In genomic region chr11:117217685-117218084, GRCh38 we compare ENCODE assay signal across 13 cellular contexts. TPM values are rescaled to one million over a fixed set of nuclear protein-coding genes. Genes with fewer than 3 reads are reported as not detected.
DNase-seq lines count a peak whose midpoint lies in the region; ATAC-seq and TF ChIP-seq lines count a peak whose summit lies in the region.
"Had no signal": no experiment of that assay in that cellular context is flagged by ENCODE, and none has a peak within 500 bp of the region (broad histone marks: within the 10 kb centered on the region; RNA-seq: fewer than 3 reads in every experiment).

No MANE protein-coding gene starts in this region.

- TF ChIP-seq CTCF in Panc1 (IDR thresholded peaks at IDR 0.05), result no peak
- TF ChIP-seq CTCF in chondrocyte (IDR thresholded peaks at IDR 0.05), result no peak
- TF ChIP-seq CTCF in mesothelial cell of epicardium (IDR thresholded peaks at IDR 0.05; ENCODE audit: unreplicated experiment), result no peak

- no peaks in the 10 kb centered on the region for H3K4me1 ChIP-seq in Panc1 (ENCODE audit: control insufficient read depth, insufficient read depth, low read length)

- no peak overlapping the region for H3K27ac ChIP-seq in Panc1 (ENCODE audit: low read length)
- H3K27ac ChIP-seq: KMS-11 had no signal

- no peak overlapping the region for H3K4me3 ChIP-seq in Panc1 (ENCODE audit: low read depth in 2 of 2, low read length in 2 of 2)

- no peaks in the 10 kb centered on the region for H3K9me3 ChIP-seq in Panc1 (ENCODE audit: control insufficient read depth, insufficient read depth, low read depth, low read length)

- peak; percentile 33; the same call in 1 of the 2 replicates for ATAC-seq in Panc1
- no peak for ATAC-seq in stimulated activated naive CD8-positive, alpha-beta T cell treated with anti-CD3 and anti-CD28 coated beads, Interleukin-15, amount 100 ng/mL, for 72 hours

- intact Hi-C loops in Panc1 (cut with micrococcal nuclease; ENCODE audit: unreplicated experiment), result no loop called here
- intact Hi-C loops in activated T-helper 2 cell treated with anti-CD3 and anti-CD28 coated beads, Interferon-gamma antibody, Interleukin-2, Interleukin-4, amounts not matched to agents 10 μg/mL and 5 μg/mL and 100 μg/mL, durations not matched to agents 14 hours and 24 hours and 36 hours (cut with micrococcal nuclease), result no loop called here

- 0 out of 2 replicates have a peak, but pooled peaks cover 2% of the 10 kb centered on the region for H3K36me3 ChIP-seq in Panc1 (ENCODE audit: control insufficient read depth, insufficient read depth, low read length)

- H3K4me1 Mint-ChIP-seq in chondrocyte (ENCODE audit: low read depth) (peaks cover 58% of the 10 kb centered on the region), mesothelial cell of epicardium (peaks cover 16% of the 10 kb centered on the region)
- no peaks in the 10 kb centered on the region for H3K4me1 Mint-ChIP-seq in stimulated activated naive CD8-positive, alpha-beta T cell treated with anti-CD3 and anti-CD28 coated beads, Interleukin-15, amount 100 ng/mL, for 72 hours
- no peaks in the 10 kb centered on the region for H3K4me1 Mint-ChIP-seq in activated T-helper 2 cell treated with anti-CD3 and anti-CD28 coated beads, Interferon-gamma antibody, Interleukin-2, Interleukin-4, amounts not matched to agents 10 μg/mL and 5 μg/mL and 100 μg/mL, durations not matched to agents 14 hours and 24 hours and 36 hours (ENCODE audit: low read depth)

- H3K4me3 Mint-ChIP-seq in chondrocyte (ENCODE audit: unreplicated experiment) (peak overlapping the region; percentile 41), mesothelial cell of epicardium (no peak overlapping the region)
- H3K4me3 Mint-ChIP-seq in stimulated activated naive CD8-positive, alpha-beta T cell treated with anti-CD3 and anti-CD28 coated beads, Interleukin-15, amount 100 ng/mL, for 72 hours, result no peak overlapping the region
- H3K4me3 Mint-ChIP-seq in activated T-helper 2 cell treated with anti-CD3 and anti-CD28 coated beads, Interferon-gamma antibody, Interleukin-2, Interleukin-4, amounts not matched to agents 10 μg/mL and 5 μg/mL and 100 μg/mL, durations not matched to agents 14 hours and 24 hours and 36 hours (ENCODE audit: low read depth), result no peak overlapping the region
- H3K4me3 Mint-ChIP-seq: CD8-positive, alpha-beta memory T cell had no signal

- H3K27me3 Mint-ChIP-seq in chondrocyte (ENCODE audit: low read depth) (no peaks in the 10 kb centered on the region), mesothelial cell of epicardium (ENCODE audit: low read depth) (no peaks in the 10 kb centered on the region)
- H3K27me3 Mint-ChIP-seq in stimulated activated naive CD8-positive, alpha-beta T cell treated with anti-CD3 and anti-CD28 coated beads, Interleukin-15, amount 100 ng/mL, for 72 hours, result no peaks in the 10 kb centered on the region
- H3K27me3 Mint-ChIP-seq in activated T-helper 2 cell treated with anti-CD3 and anti-CD28 coated beads, Interferon-gamma antibody, Interleukin-2, Interleukin-4, amounts not matched to agents 10 μg/mL and 5 μg/mL and 100 μg/mL, durations not matched to agents 14 hours and 24 hours and 36 hours (ENCODE audit: low read depth), result no peaks in the 10 kb centered on the region

- H3K27me3 ChIP-seq in Panc1 (ENCODE audit: control insufficient read depth, insufficient read depth, low read length), result no peaks in the 10 kb centered on the region

- H3K27ac Mint-ChIP-seq in chondrocyte (ENCODE audit: unreplicated experiment), result peak overlapping the region; percentile 95
- H3K27ac Mint-ChIP-seq in mesothelial cell of epicardium, result peak overlapping the region; percentile 84
- H3K27ac Mint-ChIP-seq in stimulated activated naive CD8-positive, alpha-beta T cell treated with anti-CD3 and anti-CD28 coated beads, Interleukin-15, amount 100 ng/mL, for 72 hours, result peak overlapping the region; percentile 30
- no peak overlapping the region for H3K27ac Mint-ChIP-seq in activated T-helper 2 cell treated with anti-CD3 and anti-CD28 coated beads, Interferon-gamma antibody, Interleukin-2, Interleukin-4, amounts not matched to agents 10 μg/mL and 5 μg/mL and 100 μg/mL, durations not matched to agents 14 hours and 24 hours and 36 hours

- TSS peak; percentile 41 for BruUV-seq in Panc1 (replicated peaks; lab: Mats Ljungman, UMichigan)

- CTCF ChIA-PET in Panc1 (lab: Charles Lee), result no interaction called here

- in situ Hi-C loops in Panc1 (cut with HindIII; ENCODE audit: low pct_unique_long_range_greater_than_20kb, low sequenced_read_pairs), result no loop called here

- no peaks in the 10 kb centered on the region for H3K9me3 Mint-ChIP-seq in chondrocyte (ENCODE audit: low read depth)
- no peaks in the 10 kb centered on the region for H3K9me3 Mint-ChIP-seq in mesothelial cell of epicardium
- no peaks in the 10 kb centered on the region for H3K9me3 Mint-ChIP-seq in stimulated activated naive CD8-positive, alpha-beta T cell treated with anti-CD3 and anti-CD28 coated beads, Interleukin-15, amount 100 ng/mL, for 72 hours
- H3K9me3 Mint-ChIP-seq in activated T-helper 2 cell treated with anti-CD3 and anti-CD28 coated beads, Interferon-gamma antibody, Interleukin-2, Interleukin-4, amounts not matched to agents 10 μg/mL and 5 μg/mL and 100 μg/mL, durations not matched to agents 14 hours and 24 hours and 36 hours, result no peaks in the 10 kb centered on the region
- H3K9me3 Mint-ChIP-seq: CD8-positive, alpha-beta memory T cell had no signal

- POLR2A ChIA-PET in Panc1 (lab: Charles Lee), result no interaction called here

- H3K36me3 Mint-ChIP-seq in chondrocyte (ENCODE audit: low read depth) (peaks cover 28% of the 10 kb centered on the region), mesothelial cell of epicardium (peaks cover 27% of the 10 kb centered on the region)
- peaks cover 78% of the 10 kb centered on the region for H3K36me3 Mint-ChIP-seq in activated T-helper 2 cell treated with anti-CD3 and anti-CD28 coated beads, Interferon-gamma antibody, Interleukin-2, Interleukin-4, amounts not matched to agents 10 μg/mL and 5 μg/mL and 100 μg/mL, durations not matched to agents 14 hours and 24 hours and 36 hours (ENCODE audit: low read depth)

- DNase-seq in Panc1 (ENCODE audit: low read depth, low spot score) (no peak), chondrocyte (ENCODE audit: low spot score) (peak; percentile 38), mesothelial cell of epicardium (ENCODE audit: low spot score in 2 of 2, unreplicated experiment in 2 of 2) (no peak), NCI-H1694 (lab: John Stamatoyannopoulos, UW) (no peak), NCI-H524 treated with DMSO at 0.1 percent for 48 hours (lab: John Stamatoyannopoulos, UW) (no peak)
- DNase-seq in stimulated activated naive CD8-positive, alpha-beta T cell treated with anti-CD3 and anti-CD28 coated beads, Interleukin-15, amount 100 ng/mL, for 72 hours, result no peak
- no peak for DNase-seq in activated T-helper 2 cell treated with anti-CD3 and anti-CD28 coated beads, Interferon-gamma antibody, Interleukin-2, Interleukin-4, amounts not matched to agents 10 μg/mL and 5 μg/mL and 100 μg/mL, durations not matched to agents 14 hours and 24 hours and 36 hours (ENCODE audit: low spot score)
- DNase-seq: activated CD4-positive, alpha-beta T cell treated with anti-CD3 and anti-CD28 coated beads, Interleukin-2, amount 50 U/mL, for 1 hour; activated naive CD4-positive, alpha-beta T cell treated with anti-CD3 and anti-CD28 coated beads, Interleukin-2, amount 50 U/mL, for 16 hours; CD8-positive, alpha-beta memory T cell; glutamatergic neuron; NCI-H1930 had no signal

RNA-seq across cellular contexts. Expression of gene PCSK7, which starts 14.2 kb away (rescaled TPM):
- total RNA-seq in Panc1 (2021; ENCODE audit: unreplicated experiment), result 60.6 TPM
- 44.4 TPM for polyA plus RNA-seq in Panc1 (2012; ENCODE audit: insufficient read length)
- 42.8 to 71.0 TPM (median 43.0 TPM) in 3 replicates for total RNA-seq in chondrocyte
- total RNA-seq in mesothelial cell of epicardium, result 57.0 to 66.0 TPM (median 64.4 TPM) in 3 replicates
- 151 and 154 TPM in 2 replicates for total RNA-seq in activated T-helper 2 cell treated with anti-CD3 and anti-CD28 coated beads, Interferon-gamma antibody, Interleukin-2, Interleukin-4, amounts not matched to agents 10 μg/mL and 5 μg/mL and 100 μg/mL, durations not matched to agents 14 hours and 24 hours and 36 hours

RNA-seq across cellular contexts. Expression of gene RNF214, which starts 14.8 kb away (rescaled TPM):
- total RNA-seq in Panc1 (2021; ENCODE audit: unreplicated experiment), result 39.7 TPM
- polyA plus RNA-seq in Panc1 (2012; ENCODE audit: insufficient read length), result 27.3 TPM
- total RNA-seq in chondrocyte, result 21.8 to 26.1 TPM (median 24.7 TPM) in 3 replicates
- 39.5 to 44.8 TPM (median 39.9 TPM) in 3 replicates for total RNA-seq in mesothelial cell of epicardium
- 22.7 and 25.8 TPM in 2 replicates for total RNA-seq in activated T-helper 2 cell treated with anti-CD3 and anti-CD28 coated beads, Interferon-gamma antibody, Interleukin-2, Interleukin-4, amounts not matched to agents 10 μg/mL and 5 μg/mL and 100 μg/mL, durations not matched to agents 14 hours and 24 hours and 36 hours

RNA-seq across cellular contexts. Expression of gene TAGLN, which starts 18.5 kb away (rescaled TPM):
- total RNA-seq in Panc1 (2021; ENCODE audit: unreplicated experiment), result 6.4 TPM
- polyA plus RNA-seq in Panc1 (2012; ENCODE audit: insufficient read length), result 3.9 TPM
- 854 to 4,666 TPM (median 4,556 TPM) in 3 replicates for total RNA-seq in chondrocyte
- total RNA-seq in mesothelial cell of epicardium, result 192 to 206 TPM (median 197 TPM) in 3 replicates
- total RNA-seq in activated T-helper 2 cell treated with anti-CD3 and anti-CD28 coated beads, Interferon-gamma antibody, Interleukin-2, Interleukin-4, amounts not matched to agents 10 μg/mL and 5 μg/mL and 100 μg/mL, durations not matched to agents 14 hours and 24 hours and 36 hours, result 3.1 and 3.8 TPM in 2 replicates

RNA-seq across cellular contexts. Expression of gene SIDT2, which starts 39.1 kb away (rescaled TPM):
- 47.6 TPM for total RNA-seq in Panc1 (2021; ENCODE audit: unreplicated experiment)
- 63.6 TPM for polyA plus RNA-seq in Panc1 (2012; ENCODE audit: insufficient read length)
- total RNA-seq in chondrocyte, result 32.4 to 42.5 TPM (median 38.8 TPM) in 3 replicates
- total RNA-seq in mesothelial cell of epicardium, result 37.6 to 41.7 TPM (median 39.4 TPM) in 3 replicates
- total RNA-seq in activated T-helper 2 cell treated with anti-CD3 and anti-CD28 coated beads, Interferon-gamma antibody, Interleukin-2, Interleukin-4, amounts not matched to agents 10 μg/mL and 5 μg/mL and 100 μg/mL, durations not matched to agents 14 hours and 24 hours and 36 hours, result 26.1 and 27.1 TPM in 2 replicates

Comparison
In these comparisons a context has a peak if more than half of its experiments do, and no peak if none do; other contexts are left out.
1. RNA of gene TAGLN, which starts 18.5 kb away (total RNA-seq): 854 to 4,666 TPM in chondrocyte and 192 to 206 TPM in mesothelial cell of epicardium; 6.4 TPM in Panc1 (single experiment) and 3.1 to 3.8 TPM in activated T-helper 2 cell treated with anti-CD3 and anti-CD28 coated beads, Interferon-gamma antibody, Interleukin-2, Interleukin-4, amounts not matched to agents 10 μg/mL and 5 μg/mL and 100 μg/mL, durations not matched to agents 14 hours and 24 hours and 36 hours; every median in the first group is over 10 times any median in the second.